ENCODE assay signal across 1 cellular context in the genomic region with DNA sequence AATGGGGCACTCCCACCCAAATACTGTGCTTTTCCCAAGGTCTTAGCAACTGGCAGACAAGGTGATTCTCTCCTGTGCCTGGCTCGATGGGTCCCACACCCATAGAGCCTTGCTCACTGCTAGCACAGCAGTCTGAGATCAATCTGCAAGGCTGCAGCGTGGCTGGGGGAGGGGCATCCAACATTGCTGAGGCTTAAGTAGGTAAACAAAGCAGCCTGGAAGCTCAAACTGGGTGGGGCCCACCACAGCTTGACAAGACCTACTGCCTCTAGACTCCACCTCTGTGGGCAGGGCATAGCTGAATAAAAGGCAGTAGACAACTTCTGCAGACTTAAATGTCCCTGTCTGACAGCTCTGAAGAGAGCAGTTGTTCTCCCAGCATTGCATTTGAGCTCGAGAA.
A peak's percentile ranks its signal among the peaks of the same experiment; 100 is the strongest.
TF ChIP-seq lines count a peak whose summit lies in the region.

No MANE protein-coding gene starts in this region.

TF ChIP-seq in H1, 55 proteins besides CTCF, POLR2A, EP300 and RAD21:
- peak; percentile 41; the same call in 1 of the 2 replicates for TF ChIP-seq MAX (IDR thresholded peaks at IDR 0.05)
- TF ChIP-seq, protein P1, sequence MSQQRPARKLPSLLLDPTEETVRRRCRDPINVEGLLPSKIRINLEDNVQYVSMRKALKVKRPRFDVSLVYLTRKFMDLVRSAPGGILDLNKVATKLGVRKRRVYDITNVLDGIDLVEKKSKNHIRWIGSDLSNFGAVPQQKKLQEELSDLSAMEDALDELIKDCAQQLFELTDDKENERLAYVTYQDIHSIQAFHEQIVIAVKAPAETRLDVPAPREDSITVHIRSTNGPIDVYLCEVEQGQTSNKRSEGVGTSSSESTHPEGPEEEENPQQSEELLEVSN (IDR thresholded peaks at IDR 0.05), result peak; percentile 21; the same call in 1 of the 2 replicates
